7 cellular contexts compared by ENCODE assay signal in genomic region chr2:52079602-52080001, GRCh38.
"Had no signal": no experiment of that assay in that cellular context is flagged by ENCODE, and none has a peak within 500 bp of the region (broad histone marks: within the 10 kb centered on the region; RNA-seq: fewer than 3 reads in every experiment).

No MANE protein-coding gene starts in this region.

- DNase-seq: GM23248, GOT3, H7, Karpas-422, KBM-7 had no signal

- H3K27ac ChIP-seq: GM23248, KMS-11 had no signal

- H3K9ac ChIP-seq: GM23248, KMS-11 had no signal

- H3K4me3 ChIP-seq: GM23248, HAP-1 had no signal

- H3K4me2 ChIP-seq: KMS-11 had no signal

- H2AFZ ChIP-seq: GM23248 had no signal

- H3K36me3 ChIP-seq: HAP-1 had no signal
